ENCODE assay signal across 16 cellular contexts in genomic region chr15:63560741-63561448, GRCh38. TPM values are rescaled to one million over a fixed set of nuclear protein-coding genes. Genes with fewer than 3 reads are reported as not detected.
DNase-seq lines count a peak whose midpoint lies in the region; ATAC-seq and TF ChIP-seq lines count a peak whose summit lies in the region.
"Had no signal": no experiment of that assay in that cellular context is flagged by ENCODE, and none has a peak within 500 bp of the region (broad histone marks: within the 10 kb centered on the region; RNA-seq: fewer than 3 reads in every experiment).

No MANE protein-coding gene starts in this region.

- no peak overlapping the region for H3K4me3 Mint-ChIP-seq in CD4-positive, alpha-beta memory T cell
- H3K4me3 Mint-ChIP-seq in GM23338 = no peak overlapping the region; the same call in 2 of the 3 replicates

- H2BK120ac ChIP-seq in trophoblast cell (ENCODE audit: insufficient read depth, low read length, poor library complexity) = no peak overlapping the region

- no peaks in the 10 kb centered on the region for H3K9me2 ChIP-seq in GM23338 (ENCODE audit: insufficient read depth)

- no peaks in the 10 kb centered on the region for H3K9me3 ChIP-seq in CD4-positive, alpha-beta memory T cell (ENCODE audit: control insufficient read depth in 1 of 2, low read length in 2 of 2)
- H3K9me3 ChIP-seq in trophoblast cell (ENCODE audit: insufficient read depth, low read depth, low read length) = no peaks in the 10 kb centered on the region
- H3K9me3 ChIP-seq: thoracic aorta had no signal

- no peak overlapping the region for H4K91ac ChIP-seq in trophoblast cell (ENCODE audit: low read depth, low read length)

- H3K23ac ChIP-seq in trophoblast cell (ENCODE audit: low read length) = no peak overlapping the region

- H3K4me3 ChIP-seq in CD4-positive, alpha-beta memory T cell (ENCODE audit: low read length in 2 of 2) = no peak overlapping the region
- H3K4me3 ChIP-seq in GM23338 (no peak overlapping the region), trophoblast cell (ENCODE audit: low read depth, low read length) (no peak overlapping the region)
- H3K4me3 ChIP-seq: thoracic aorta had no signal

- no peaks in the 10 kb centered on the region for H3K79me1 ChIP-seq in trophoblast cell (ENCODE audit: low read length)

- no peak overlapping the region for H2BK12ac ChIP-seq in trophoblast cell (ENCODE audit: low read length)

- no peak overlapping the region for H3K27ac ChIP-seq in CD4-positive, alpha-beta memory T cell (ENCODE audit: low read depth, low read length)
- H3K27ac ChIP-seq in GM23338 (ENCODE audit: low read depth) (peak overlapping the region; percentile 65; the same call in 1 of the 2 replicates), trophoblast cell (ENCODE audit: low read depth, low read length) (no peak overlapping the region)
- H3K27ac ChIP-seq: brain microvascular endothelial cell, C4-2B, epithelial cell of prostate, thoracic aorta, WERI-Rb-1 had no signal

- no peak for TF ChIP-seq CTCF in GM23338 (conservative IDR thresholded peaks at IDR 0.05; ENCODE audit: low read depth in 2 of 2)

- intact Hi-C loops in CD4-positive, alpha-beta memory T cell (cut with micrococcal nuclease) = no loop called here

- no peak overlapping the region for H2BK5ac ChIP-seq in trophoblast cell (ENCODE audit: low read depth, low read length, poor library complexity)

- no peaks in the 10 kb centered on the region for H3K27me3 ChIP-seq in CD4-positive, alpha-beta memory T cell (ENCODE audit: insufficient read depth, low read length)
- no peaks in the 10 kb centered on the region for H3K27me3 ChIP-seq in GM23338 (ENCODE audit: insufficient read depth)
- no peaks in the 10 kb centered on the region for H3K27me3 ChIP-seq in trophoblast cell (ENCODE audit: insufficient read depth, low read length)
- H3K27me3 ChIP-seq: brain microvascular endothelial cell had no signal

- peak in 2 of 5 donors; percentile 6 to 38 for DNase-seq in CD4-positive, alpha-beta memory T cell
- DNase-seq in GM23338 (ENCODE audit: low spot score) (peak; percentile 48), trophoblast cell (peak; percentile 88 to 97), ecto neural progenitor cell (ENCODE audit: low spot score) (no peak), Kasumi-1 (lab: John Stamatoyannopoulos, UW) (no peak), T1000 (lab: John Stamatoyannopoulos, UW) (no peak)
- peak; percentile 60 to 84 for DNase-seq in activated naive CD4-positive, alpha-beta T cell treated with anti-CD3 and anti-CD28 coated beads, Interleukin-2, amount 50 U/mL, for 72 hours (ENCODE audit: low spot score in 2 of 2)
- DNase-seq: brain microvascular endothelial cell, MV-4-11, NCI-H524, WERI-Rb-1 had no signal

- H3K4me2 ChIP-seq in GM23338 = peak overlapping the region; percentile 40
- no peak overlapping the region for H3K4me2 ChIP-seq in trophoblast cell (ENCODE audit: low read length)

- peak overlapping the region; percentile 39 to 94 (median 80) for H3K27ac Mint-ChIP-seq in CD4-positive, alpha-beta memory T cell
- no peak overlapping the region for H3K27ac Mint-ChIP-seq in GM23338
- H3K27ac Mint-ChIP-seq in activated naive CD4-positive, alpha-beta T cell treated with anti-CD3 and anti-CD28 coated beads, Interleukin-2, amount 50 U/mL, for 72 hours = peak overlapping the region; percentile 59 to 72

- POLR2A ChIA-PET in CD4-positive, alpha-beta memory T cell (lab: Charles Lee; ENCODE audit: partially characterized antibody) = no interaction called here

- no peak overlapping the region for H3K18ac ChIP-seq in trophoblast cell (ENCODE audit: low read length)

- no peak overlapping the region for H3K4ac ChIP-seq in trophoblast cell (ENCODE audit: low read depth, low read length)

- H4K8ac ChIP-seq in trophoblast cell (ENCODE audit: low read depth, low read length) = no peak overlapping the region

- H3K9me3 Mint-ChIP-seq in CD4-positive, alpha-beta memory T cell = no peaks in the 10 kb centered on the region
- H3K9me3 Mint-ChIP-seq in GM23338 = no peaks in the 10 kb centered on the region
- H3K9me3 Mint-ChIP-seq in activated naive CD4-positive, alpha-beta T cell treated with anti-CD3 and anti-CD28 coated beads, Interleukin-2, amount 50 U/mL, for 72 hours = no peaks in the 10 kb centered on the region

- H3K9ac ChIP-seq in trophoblast cell (ENCODE audit: low read length) = no peak overlapping the region

- no peak overlapping the region for H3K14ac ChIP-seq in trophoblast cell (ENCODE audit: low read length)

- H3K36me3 ChIP-seq in CD4-positive, alpha-beta memory T cell (ENCODE audit: insufficient read depth, low read length) = peaks cover 64% of the 10 kb centered on the region
- H3K36me3 ChIP-seq in GM23338 (ENCODE audit: insufficient read depth) (no peaks in the 10 kb centered on the region), trophoblast cell (ENCODE audit: control insufficient read depth in 1 of 2, insufficient read depth in 2 of 2, low read length in 2 of 2) (peaks cover 11% of the 10 kb centered on the region in 2 experiments)

- H3K27me3 Mint-ChIP-seq in CD4-positive, alpha-beta memory T cell = no peaks in the 10 kb centered on the region
- peaks cover 7% of the 10 kb centered on the region for H3K27me3 Mint-ChIP-seq in GM23338 (ENCODE audit: insufficient read depth, low read depth, poor library complexity)

- peaks cover 72 to 89% of the 10 kb centered on the region in 2 donors for H3K36me3 Mint-ChIP-seq in CD4-positive, alpha-beta memory T cell
- H3K36me3 Mint-ChIP-seq in GM23338 (ENCODE audit: low read depth) = peaks cover 2% of the 10 kb centered on the region; the same call in 1 of the 3 replicates
- H3K36me3 Mint-ChIP-seq in activated naive CD4-positive, alpha-beta T cell treated with anti-CD3 and anti-CD28 coated beads, Interleukin-2, amount 50 U/mL, for 72 hours = peaks cover 22 to 52% of the 10 kb centered on the region in 2 donors

- CTCF ChIA-PET in CD4-positive, alpha-beta memory T cell (lab: Charles Lee; ENCODE audit: partially characterized antibody) = interaction anchor here (1.1 kb wide), 1 partner anchor 18 kb away, joined by 3 read pairs; no protein-coding TSS in a partner anchor

- no peaks in the 10 kb centered on the region for H3K79me2 ChIP-seq in GM23338 (replicated peaks; ENCODE audit: insufficient read depth)
- no peaks in the 10 kb centered on the region for H3K79me2 ChIP-seq in trophoblast cell (ENCODE audit: control insufficient read depth, insufficient read depth, low read length, poor library complexity)

- peaks cover 2% of the 10 kb centered on the region for H3K4me1 ChIP-seq in CD4-positive, alpha-beta memory T cell (ENCODE audit: insufficient read depth, low read length)
- peaks cover 33% of the 10 kb centered on the region for H3K4me1 ChIP-seq in GM23338 (ENCODE audit: insufficient read depth)
- H3K4me1 ChIP-seq in trophoblast cell (ENCODE audit: control insufficient read depth in 1 of 2, insufficient read depth in 2 of 2, low read length in 2 of 2) = peaks cover 0 to 3% of the 10 kb centered on the region in 2 experiments

- peaks cover 20 to 36% (median 26%) of the 10 kb centered on the region in 4 donors for H3K4me1 Mint-ChIP-seq in CD4-positive, alpha-beta memory T cell
- H3K4me1 Mint-ChIP-seq in GM23338 = peaks cover 44% of the 10 kb centered on the region

- no peak overlapping the region for H2AK5ac ChIP-seq in trophoblast cell (ENCODE audit: low read length)

- peak; percentile 62 for ATAC-seq in GM23338
- peak; percentile 94 to 98 for ATAC-seq in activated naive CD4-positive, alpha-beta T cell treated with anti-CD3 and anti-CD28 coated beads, Interleukin-2, amount 50 U/mL, for 72 hours
- ATAC-seq in HG03460 (IDR thresholded peaks at IDR 0.05; ENCODE audit: unreplicated experiment) = no peak
- ATAC-seq: Right ventricle myocardium inferior had no signal

- WGBS in trophoblast cell (ENCODE audit: extremely low coverage, insufficient coverage, insufficient read length) = no CpG with 5 or more reads among the region's 6 CpGs

- no peaks in the 10 kb centered on the region for H3F3A ChIP-seq in GM23338 (replicated peaks; ENCODE audit: low read depth)

- no peak overlapping the region for H2AFZ ChIP-seq in GM23338
- H2AFZ ChIP-seq in trophoblast cell (ENCODE audit: insufficient read depth, low read length, poor library complexity) = no peak overlapping the region

- no peak overlapping the region for H4K12ac ChIP-seq in trophoblast cell (ENCODE audit: low read depth, low read length)

- H4K20me1 ChIP-seq in GM23338 (replicated peaks; ENCODE audit: insufficient read depth) = no peaks in the 10 kb centered on the region

TF ChIP-seq in GM23338, 12 proteins besides CTCF, POLR2A, EP300 and RAD21:
- peak; percentile 65 for TF ChIP-seq CREB1 (CRISPR knock-in tag; IDR thresholded peaks at IDR 0.05; ENCODE audit: low read depth)
- TF ChIP-seq ZNF331 (CRISPR knock-in tag; IDR thresholded peaks at IDR 0.05; ENCODE audit: low read depth) = no peak

RNA-seq across cellular contexts. Expression of gene FBXL22, which starts 36.3 kb away (rescaled TPM):
- 1 to 10 TPM; 1.9 to 2.2 TPM for total RNA-seq in CD4-positive, alpha-beta memory T cell
- polyA plus RNA-seq in CD4-positive, alpha-beta memory T cell = 1 to 10 TPM in 1 of 2 donors, under 1 TPM in 1; 0.50 to 2.0 TPM
- 0.19 TPM in 1 of 2 replicates, not detected in the other for total RNA-seq in GM23338 (2014; rRNA removed; shearing (Covaris generic))
- 0.26 and 1.2 TPM in 2 replicates for polyA plus RNA-seq in GM23338 (2016; fragmentation: Nextera tagmentation; extraction: Ambion mirVana)
- total RNA-seq in activated naive CD4-positive, alpha-beta T cell treated with anti-CD3 and anti-CD28 coated beads, Interleukin-2, amount 50 U/mL, for 72 hours = under 1 TPM; 0.30 to 0.80 TPM
- polyA plus RNA-seq in trophoblast cell (2013) = 0.08 TPM in 2 replicates

RNA-seq across cellular contexts. Expression of gene USP3, which starts 56.5 kb away (rescaled TPM):
- 100 to 1,000 TPM; 148 to 159 TPM for total RNA-seq in CD4-positive, alpha-beta memory T cell
- polyA plus RNA-seq in CD4-positive, alpha-beta memory T cell = 10 to 100 TPM; 61.6 to 76.1 TPM
- total RNA-seq in GM23338 (2014; rRNA removed; shearing (Covaris generic)) = 9.7 and 22.5 TPM in 2 replicates
- 7.6 and 9.9 TPM in 2 replicates for polyA plus RNA-seq in GM23338 (2016; fragmentation: Nextera tagmentation; extraction: Ambion mirVana)
- 10 to 100 TPM; 71.4 to 81.4 TPM for total RNA-seq in activated naive CD4-positive, alpha-beta T cell treated with anti-CD3 and anti-CD28 coated beads, Interleukin-2, amount 50 U/mL, for 72 hours
- 28.3 and 28.6 TPM in 2 replicates for polyA plus RNA-seq in trophoblast cell (2013)

Comparison
In these comparisons a context has a peak if more than half of its experiments do, and no peak if none do; other contexts are left out.
1. DNase-seq: peak in GM23338 (single experiment), activated naive CD4-positive, alpha-beta T cell treated with anti-CD3 and anti-CD28 coated beads, Interleukin-2, amount 50 U/mL, for 72 hours (2 of 2) and trophoblast cell (2 of 2); none in ecto neural progenitor cell (single experiment), Kasumi-1 (0 of 2) and T1000 (single experiment).